9 cellular contexts compared by ENCODE assay signal in genomic region chr22:42934338-42934737, GRCh38.
DNase-seq lines count a peak whose midpoint lies in the region; ATAC-seq and TF ChIP-seq lines count a peak whose summit lies in the region.
"Had no signal": no experiment of that assay in that cellular context is flagged by ENCODE, and none has a peak within 500 bp of the region (broad histone marks: within the 10 kb centered on the region; RNA-seq: fewer than 3 reads in every experiment).

No MANE protein-coding gene starts in this region.

- H3K9ac ChIP-seq in GM23248, result peak overlapping the region; percentile 89

- CTCF ChIA-PET in HEK293T (lab: Yijun Ruan, JAX), result no interaction called here

- H3K27me3 ChIP-seq in GM23248 (replicated peaks; ENCODE audit: insufficient read depth) (no peaks in the 10 kb centered on the region), left lung (no peaks in the 10 kb centered on the region)

- H3K4me1 Mint-ChIP-seq in activated naive CD8-positive, alpha-beta T cell treated with anti-CD3 and anti-CD28 coated beads, Interleukin-2, amount 10 ng/mL, durations not matched to agents 7 days and 5 days, result peaks cover 42% of the 10 kb centered on the region
- H3K4me1 Mint-ChIP-seq in stimulated activated naive B cell treated with anti-CD40 and anti-IgM and Interleukin-4, amounts not matched to agents 10 μg/mL and 1 μg/mL and 100 μg/mL, for 72 hours, result peaks cover 73 to 100% of the 10 kb centered on the region in 2 donors

- 36 to 47% methylated on average over 5 of the region's 5 CpGs for WGBS in GM23248 (ENCODE audit: low coverage in 1 of 2, low lambda C conversion rate in 2 of 2, missing lambda C conversion rate in 2 of 2), 2 experiments

- no peaks in the 10 kb centered on the region for H3K27me3 Mint-ChIP-seq in activated naive CD8-positive, alpha-beta T cell treated with anti-CD3 and anti-CD28 coated beads, Interleukin-2, amount 10 ng/mL, durations not matched to agents 7 days and 5 days
- no peaks in the 10 kb centered on the region for H3K27me3 Mint-ChIP-seq in stimulated activated naive B cell treated with anti-CD40 and anti-IgM and Interleukin-4, amounts not matched to agents 10 μg/mL and 1 μg/mL and 100 μg/mL, for 72 hours

- no peaks in the 10 kb centered on the region for H4K20me1 ChIP-seq in GM23248 (ENCODE audit: insufficient read depth)

- H3K36me3 ChIP-seq in GM23248 (ENCODE audit: low read depth) (no peaks in the 10 kb centered on the region), left lung (no peaks in the 10 kb centered on the region)

- peaks cover 67% of the 10 kb centered on the region for H3F3A ChIP-seq in GM23248 (ENCODE audit: insufficient read depth)

- no peaks in the 10 kb centered on the region for H3K9me3 ChIP-seq in GM23248 (ENCODE audit: low read depth)
- no peaks in the 10 kb centered on the region for H3K9me3 ChIP-seq in left lung

- H3K4me3 ChIP-seq in GM23248, result no peak overlapping the region
- no peak overlapping the region for H3K4me3 ChIP-seq in left lung

- peak overlapping the region; percentile 81 for H3K4me2 ChIP-seq in GM23248 (ENCODE audit: unreplicated experiment)

- POLR2A ChIA-PET in activated naive CD8-positive, alpha-beta T cell treated with anti-CD3 and anti-CD28 coated beads, Interleukin-2, amount 10 ng/mL, durations not matched to agents 7 days and 5 days (lab: Charles Lee), result no interaction called here
- POLR2A ChIA-PET in HEK293T (lab: Yijun Ruan, JAX), result no interaction called here

- DNase-seq in GM23248, result no peak
- DNase-seq in activated naive CD8-positive, alpha-beta T cell treated with anti-CD3 and anti-CD28 coated beads, Interleukin-2, amount 10 ng/mL, durations not matched to agents 7 days and 5 days, result no peak
- DNase-seq in left lung, result no peak
- peak; percentile 9 for DNase-seq in stimulated activated naive B cell treated with anti-CD40 and anti-IgM and Interleukin-4, amounts not matched to agents 10 μg/mL and 1 μg/mL and 100 μg/mL, for 72 hours
- no peak for DNase-seq in NCI-H2227 (lab: John Stamatoyannopoulos, UW; ENCODE audit: unreplicated experiment)
- DNase-seq in NCI-H146 treated with DMSO at 0.1 percent for 48 hours (lab: John Stamatoyannopoulos, UW; ENCODE audit: unreplicated experiment), result no peak
- DNase-seq in HEK293T (ENCODE audit: extremely low spot score), result no peak
- DNase-seq in SIG-M5 (lab: John Stamatoyannopoulos, UW), result no peak
- DNase-seq: NCI-H524 treated with DMSO at 0.1 percent for 48 hours had no signal

- no peak for TF ChIP-seq CTCF in left lung (IDR thresholded peaks at IDR 0.05)

- peak overlapping the region; percentile 99 for H3K27ac ChIP-seq in GM23248
- H3K27ac ChIP-seq in left lung, result peak overlapping the region; percentile 91 to 92

- H3K9me3 Mint-ChIP-seq in activated naive CD8-positive, alpha-beta T cell treated with anti-CD3 and anti-CD28 coated beads, Interleukin-2, amount 10 ng/mL, durations not matched to agents 7 days and 5 days, result no peaks in the 10 kb centered on the region
- H3K9me3 Mint-ChIP-seq in stimulated activated naive B cell treated with anti-CD40 and anti-IgM and Interleukin-4, amounts not matched to agents 10 μg/mL and 1 μg/mL and 100 μg/mL, for 72 hours, result peaks cover 0 to 2% of the 10 kb centered on the region in 2 donors

- peak overlapping the region; percentile 43 for H3K27ac Mint-ChIP-seq in activated naive CD8-positive, alpha-beta T cell treated with anti-CD3 and anti-CD28 coated beads, Interleukin-2, amount 10 ng/mL, durations not matched to agents 7 days and 5 days
- peak overlapping the region; percentile 97 for H3K27ac Mint-ChIP-seq in stimulated activated naive B cell treated with anti-CD40 and anti-IgM and Interleukin-4, amounts not matched to agents 10 μg/mL and 1 μg/mL and 100 μg/mL, for 72 hours

- no peak for ATAC-seq in activated naive CD8-positive, alpha-beta T cell treated with anti-CD3 and anti-CD28 coated beads, Interleukin-2, amount 10 ng/mL, durations not matched to agents 7 days and 5 days (ENCODE audit: low read depth)
- no peak for ATAC-seq in left lung
- ATAC-seq in stimulated activated naive B cell treated with anti-CD40 and anti-IgM and Interleukin-4, amounts not matched to agents 10 μg/mL and 1 μg/mL and 100 μg/mL, for 72 hours (replicated peaks), result no peak

- H3K4me1 ChIP-seq in GM23248 (ENCODE audit: insufficient read depth) (peaks cover 78% of the 10 kb centered on the region), left lung (peaks cover 73 to 100% of the 10 kb centered on the region in 2 donors)

- in situ Hi-C loops in GM23248 (cut with MboI), result no loop called here

- intact Hi-C loops in left lung (cut with DNase I), result no loop called here

- peaks cover 3% of the 10 kb centered on the region for H3K36me3 Mint-ChIP-seq in activated naive CD8-positive, alpha-beta T cell treated with anti-CD3 and anti-CD28 coated beads, Interleukin-2, amount 10 ng/mL, durations not matched to agents 7 days and 5 days
- H3K36me3 Mint-ChIP-seq in stimulated activated naive B cell treated with anti-CD40 and anti-IgM and Interleukin-4, amounts not matched to agents 10 μg/mL and 1 μg/mL and 100 μg/mL, for 72 hours, result peaks cover 0 to 8% of the 10 kb centered on the region in 2 donors

- H3K4me3 Mint-ChIP-seq in activated naive CD8-positive, alpha-beta T cell treated with anti-CD3 and anti-CD28 coated beads, Interleukin-2, amount 10 ng/mL, durations not matched to agents 7 days and 5 days, result no peak overlapping the region
- H3K4me3 Mint-ChIP-seq in stimulated activated naive B cell treated with anti-CD40 and anti-IgM and Interleukin-4, amounts not matched to agents 10 μg/mL and 1 μg/mL and 100 μg/mL, for 72 hours, result peak overlapping the region; percentile 75 to 81

- no peak overlapping the region for H2AFZ ChIP-seq in GM23248

- no peaks in the 10 kb centered on the region for H3K9me2 ChIP-seq in GM23248 (ENCODE audit: insufficient read depth)

- H3K79me2 ChIP-seq in GM23248 (ENCODE audit: insufficient read depth), result peaks cover 93% of the 10 kb centered on the region

TF ChIP-seq in HEK293T, 16 proteins besides CTCF, POLR2A, EP300 and RAD21:
- TF ChIP-seq BHLHE40 (IDR thresholded peaks at IDR 0.05; ENCODE audit: borderline replicate concordance), result no peak
- no peak for TF ChIP-seq HDGF (IDR thresholded peaks at IDR 0.05; ENCODE audit: borderline replicate concordance)
- TF ChIP-seq CTBP1 (IDR thresholded peaks at IDR 0.05; ENCODE audit: borderline replicate concordance), result no peak
- no peak for TF ChIP-seq FOXA1 (IDR thresholded peaks at IDR 0.05)
- TF ChIP-seq LEF1 (IDR thresholded peaks at IDR 0.05; ENCODE audit: borderline replicate concordance), result no peak
- no peak for TF ChIP-seq SUZ12 (IDR thresholded peaks at IDR 0.05)
- TF ChIP-seq NFRKB (IDR thresholded peaks at IDR 0.05), result no peak
- no peak for TF ChIP-seq ZNF384 (IDR thresholded peaks at IDR 0.05)
- TF ChIP-seq ELF4 (IDR thresholded peaks at IDR 0.05), result no peak
- TF ChIP-seq SP1 (IDR thresholded peaks at IDR 0.05), result no peak
- TF ChIP-seq, protein P1, sequence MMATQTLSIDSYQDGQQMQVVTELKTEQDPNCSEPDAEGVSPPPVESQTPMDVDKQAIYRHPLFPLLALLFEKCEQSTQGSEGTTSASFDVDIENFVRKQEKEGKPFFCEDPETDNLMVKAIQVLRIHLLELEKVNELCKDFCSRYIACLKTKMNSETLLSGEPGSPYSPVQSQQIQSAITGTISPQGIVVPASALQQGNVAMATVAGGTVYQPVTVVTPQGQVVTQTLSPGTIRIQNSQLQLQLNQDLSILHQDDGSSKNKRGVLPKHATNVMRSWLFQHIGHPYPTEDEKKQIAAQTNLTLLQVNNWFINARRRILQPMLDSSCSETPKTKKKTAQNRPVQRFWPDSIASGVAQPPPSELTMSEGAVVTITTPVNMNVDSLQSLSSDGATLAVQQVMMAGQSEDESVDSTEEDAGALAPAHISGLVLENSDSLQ (IDR thresholded peaks at IDR 0.05), result no peak
TF ChIP-seq in HEK293T: peak in this region for 0.
